19 cellular contexts compared by ENCODE assay signal in the genomic region with DNA sequence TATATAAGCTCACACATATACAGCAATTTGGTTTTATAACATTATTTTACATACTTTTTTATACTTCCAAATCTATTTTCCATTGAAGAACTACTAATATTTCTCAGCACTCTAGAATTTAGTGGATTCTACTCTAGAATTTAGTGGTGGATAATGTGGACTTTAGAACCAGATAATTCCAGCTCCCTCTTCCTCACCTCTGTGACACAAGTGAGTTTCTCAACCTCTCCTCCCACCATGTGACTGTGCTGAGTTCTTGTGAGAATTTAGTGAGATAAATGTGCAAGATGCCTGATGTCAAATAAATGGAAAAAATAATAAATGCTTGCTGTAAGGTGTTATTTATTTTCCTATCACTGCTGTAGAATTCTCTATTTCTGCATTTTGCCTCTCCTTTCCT.
A peak's percentile ranks its signal among the peaks of the same experiment; 100 is the strongest.
DNase-seq lines count a peak whose midpoint lies in the region; ATAC-seq and TF ChIP-seq lines count a peak whose summit lies in the region.
"Had no signal": no experiment of that assay in that cellular context is flagged by ENCODE, and none has a peak within 500 bp of the region (broad histone marks: within the 10 kb centered on the region; RNA-seq: fewer than 3 reads in every experiment).

No MANE protein-coding gene starts in this region.

- in situ Hi-C loops in ACHN (cut with HindIII; ENCODE audit: low pct_ligation_motif_present, low pct_unique_long_range_greater_than_20kb, low sequenced_read_pairs), result no loop called here

- H3K27ac ChIP-seq in right lobe of liver, result peak overlapping the region in 2 of 3 donors; percentile 16 to 70
- no peak overlapping the region for H3K27ac ChIP-seq in gastroesophageal sphincter
- H3K27ac ChIP-seq: A549, GM23248 had no signal

- ATAC-seq in left lobe of liver (peak; percentile 57), right lobe of liver (peak in 3 of 4 donors; percentile 43 to 72 (median 68)), gastroesophageal sphincter (no peak), GM18520 (IDR thresholded peaks at IDR 0.05; ENCODE audit: unreplicated experiment) (no peak)
- ATAC-seq: A549; CD8-positive, alpha-beta T cell had no signal

- H3K4me3 ChIP-seq in right lobe of liver (no peak overlapping the region), gastroesophageal sphincter (no peak overlapping the region)
- H3K4me3 ChIP-seq: A549, GM23248 had no signal

- H3K36me3 ChIP-seq in right lobe of liver, result no peaks in the 10 kb centered on the region
- no peaks in the 10 kb centered on the region for H3K36me3 ChIP-seq in gastroesophageal sphincter

- no peak for TF ChIP-seq EP300 in gastroesophageal sphincter (IDR thresholded peaks at IDR 0.05)

- no peak for TF ChIP-seq POLR2A in right lobe of liver (IDR thresholded peaks at IDR 0.05)
- no peak for TF ChIP-seq POLR2A in gastroesophageal sphincter (IDR thresholded peaks at IDR 0.05)

- H3K27me3 ChIP-seq in right lobe of liver (no peaks in the 10 kb centered on the region), gastroesophageal sphincter (no peaks in the 10 kb centered on the region)

- no peak for TF ChIP-seq CTCF in right lobe of liver (IDR thresholded peaks at IDR 0.05)
- TF ChIP-seq CTCF in gastroesophageal sphincter (IDR thresholded peaks at IDR 0.05), result no peak

- intact Hi-C loops in right lobe of liver (cut with DNase I), result no loop called here

- DNase-seq in OCI-M1 (lab: John Stamatoyannopoulos, UW), result peak; percentile 3
- no peak for DNase-seq in left lobe of liver (ENCODE audit: low spot score)
- DNase-seq in right lobe of liver, result no peak
- peak; percentile 24 for DNase-seq in renal cortical epithelial cell (ENCODE audit: low read depth)
- no peak for DNase-seq in ACHN
- no peak for DNase-seq in activated effector memory CD4-positive, alpha-beta T cell treated with Interleukin-2 at 50 U/mL for 16 hours
- DNase-seq: 8988T; C1 segment of cervical spinal cord; CD4-positive, CD25-positive, alpha-beta regulatory T cell; CD8-positive, alpha-beta T cell; DMS153; DND-41; GM23248; H7; HCEC 1CT had no signal

- H3K9me3 ChIP-seq in right lobe of liver (no peaks in the 10 kb centered on the region), gastroesophageal sphincter (no peaks in the 10 kb centered on the region)
- H3K9me3 ChIP-seq: A549, Caco-2 had no signal

- peaks cover 0 to 15% (median 0%) of the 10 kb centered on the region in 4 donors for H3K4me1 ChIP-seq in right lobe of liver
- H3K4me1 ChIP-seq in gastroesophageal sphincter, result no peaks in the 10 kb centered on the region
- H3K4me1 ChIP-seq: A549 had no signal

Comparison
In these comparisons a context has a peak if more than half of its experiments do, and no peak if none do; other contexts are left out.
1. DNase-seq: peak in OCI-M1 (single experiment) and renal cortical epithelial cell (single experiment); none in left lobe of liver (single experiment), right lobe of liver (0 of 3), ACHN (single experiment) and activated effector memory CD4-positive, alpha-beta T cell treated with Interleukin-2 at 50 U/mL for 16 hours (single experiment).
2. ATAC-seq: peak in left lobe of liver (single experiment) and right lobe of liver (3 of 4); none in gastroesophageal sphincter (single experiment) and GM18520 (single experiment).
3. H3K27ac ChIP-seq: peak in right lobe of liver (2 of 3); none in gastroesophageal sphincter (0 of 4).